In the genomic region with DNA sequence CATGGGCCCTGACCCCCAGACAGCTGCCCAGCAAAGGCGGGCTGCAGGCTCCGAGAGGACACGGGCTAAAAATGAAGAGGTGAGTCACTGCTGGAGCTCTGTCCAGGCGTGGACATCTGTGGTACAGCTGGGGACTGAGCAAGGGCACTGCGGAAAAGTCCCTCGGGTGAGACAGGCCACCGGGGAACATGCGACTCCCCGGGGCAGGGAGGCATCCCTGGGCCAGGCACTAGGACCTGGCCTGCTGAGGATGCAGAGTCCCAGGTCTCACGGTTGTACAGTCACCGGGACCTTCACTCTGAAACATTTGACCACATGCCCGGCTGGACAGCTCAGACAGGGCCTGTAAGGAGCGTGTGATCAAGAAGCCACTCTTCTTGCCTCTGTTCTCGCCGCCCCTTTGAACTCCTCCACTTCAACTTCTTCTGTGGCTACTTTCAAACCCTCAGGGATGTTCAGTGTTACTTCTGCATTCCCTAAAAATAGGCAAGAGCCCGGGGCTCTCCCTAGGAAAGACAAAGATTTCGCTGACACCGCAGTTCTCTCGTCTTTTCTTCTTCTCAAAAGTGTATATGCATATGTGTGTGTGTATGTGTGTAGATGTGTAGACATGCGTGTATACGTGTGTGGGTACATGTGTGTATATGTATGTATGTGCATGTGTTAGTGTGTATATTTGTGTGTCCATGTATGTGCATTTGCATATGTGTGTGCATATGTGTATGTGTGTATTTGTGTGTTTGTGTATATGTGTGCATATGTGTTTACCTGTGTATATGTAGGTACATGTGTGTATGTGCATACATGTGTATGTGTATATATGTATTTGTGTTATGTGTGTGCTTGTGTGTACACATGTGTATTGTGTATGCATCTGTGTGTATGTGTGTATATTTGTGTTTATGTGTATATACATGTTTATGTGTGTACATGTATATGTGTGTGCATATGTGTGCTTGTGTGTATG, we compare ENCODE assay signal across 12 cellular contexts. TPM values are rescaled to one million over a fixed set of nuclear protein-coding genes. Genes with fewer than 3 reads are reported as not detected.
DNase-seq lines count a peak whose midpoint lies in the region; ATAC-seq and TF ChIP-seq lines count a peak whose summit lies in the region.
"Had no signal": no experiment of that assay in that cellular context is flagged by ENCODE, and none has a peak within 500 bp of the region (broad histone marks: within the 10 kb centered on the region; RNA-seq: fewer than 3 reads in every experiment).

No MANE protein-coding gene starts in this region.

- ATAC-seq in GM23338 (no peak), right cardiac atrium (peak; percentile 55 to 77), thoracic aorta (ENCODE audit: insufficient number of reproducible peaks, low FRiP score, low read depth) (peak; percentile 62), HG03039 (IDR thresholded peaks at IDR 0.05; ENCODE audit: unreplicated experiment) (no peak)

- H3K4me2 ChIP-seq in GM23338 = no peak overlapping the region

- H3K27me3 ChIP-seq in GM23338 (ENCODE audit: insufficient read depth) (peaks cover 14% of the 10 kb centered on the region), right cardiac atrium (ENCODE audit: control insufficient read depth, insufficient read depth) (no peaks in the 10 kb centered on the region), thoracic aorta (replicated peaks; ENCODE audit: insufficient read depth) (no peaks in the 10 kb centered on the region)

- intact Hi-C loops in right cardiac atrium (cut with DNase I) = no loop called here

- peaks cover 13% of the 10 kb centered on the region; the same call in 1 of the 2 replicates for H3K4me1 ChIP-seq in GM23338 (ENCODE audit: insufficient read depth)
- H3K4me1 ChIP-seq in right cardiac atrium (ENCODE audit: control insufficient read depth, insufficient read depth, low read length) = no peaks in the 10 kb centered on the region
- H3K4me1 ChIP-seq in thoracic aorta (ENCODE audit: control insufficient read depth in 1 of 2, low read depth in 2 of 2) = peaks cover 10 to 22% of the 10 kb centered on the region in 2 donors

- peaks cover 20% of the 10 kb centered on the region for H3K27me3 Mint-ChIP-seq in GM23338 (ENCODE audit: insufficient read depth, low read depth, poor library complexity)

- no peaks in the 10 kb centered on the region for H4K20me1 ChIP-seq in GM23338 (replicated peaks; ENCODE audit: insufficient read depth)

- no peak overlapping the region for H3K4me3 Mint-ChIP-seq in GM23338
- H3K4me3 Mint-ChIP-seq: stimulated activated naive B cell treated with anti-CD40 and anti-IgM and Interleukin-4, amounts not matched to agents 10 μg/mL and 1 μg/mL and 100 μg/mL, for 72 hours had no signal

- peak overlapping the region; percentile 52; the same call in 1 of the 2 replicates for H2AFZ ChIP-seq in GM23338

- H3K4me1 Mint-ChIP-seq in GM23338 = peaks cover 28% of the 10 kb centered on the region

- 66% methylated on average over 21 of the region's 21 CpGs for WGBS in right cardiac atrium

- H3F3A ChIP-seq in GM23338 (replicated peaks; ENCODE audit: low read depth) = peaks cover 10% of the 10 kb centered on the region; the same call in 1 of the 2 replicates

- H3K36me3 ChIP-seq in GM23338 (ENCODE audit: insufficient read depth) (no peaks in the 10 kb centered on the region), thoracic aorta (no peaks in the 10 kb centered on the region)

- DNase-seq in GM23338 (ENCODE audit: low spot score) (no peak), right cardiac atrium (peak in 1 of 3 donors; percentile 55), thoracic aorta (ENCODE audit: low spot score) (no peak), T-helper 2 cell (no peak)
- DNase-seq in effector CD4-positive, alpha-beta T cell = no peak
- DNase-seq: amniotic stem cell; erythroblast; stimulated activated naive B cell treated with anti-CD40 and anti-IgM and Interleukin-4, amounts not matched to agents 10 μg/mL and 1 μg/mL and 100 μg/mL, for 72 hours had no signal

- H3K4me3 ChIP-seq in GM23338 (no peak overlapping the region), WI38 (ENCODE audit: low read depth, low read length) (peak overlapping the region; percentile 29), right cardiac atrium (ENCODE audit: low read length) (no peak overlapping the region), thoracic aorta (peak overlapping the region; percentile 52)
- H3K4me3 ChIP-seq: lung, skin epidermis had no signal

- no peak overlapping the region for H3K27ac Mint-ChIP-seq in GM23338
- H3K27ac Mint-ChIP-seq: stimulated activated naive B cell treated with anti-CD40 and anti-IgM and Interleukin-4, amounts not matched to agents 10 μg/mL and 1 μg/mL and 100 μg/mL, for 72 hours had no signal

- no peaks in the 10 kb centered on the region for H3K79me2 ChIP-seq in GM23338 (replicated peaks; ENCODE audit: insufficient read depth)

- no peaks in the 10 kb centered on the region for H3K9me2 ChIP-seq in GM23338 (ENCODE audit: insufficient read depth)

- peaks cover under 1% of the 10 kb centered on the region; the same call in 1 of the 3 replicates for H3K36me3 Mint-ChIP-seq in GM23338 (ENCODE audit: low read depth)

- H3K27ac ChIP-seq in GM23338 (ENCODE audit: low read depth) (no peak overlapping the region), right cardiac atrium (ENCODE audit: low read length) (no peak overlapping the region), thoracic aorta (peak overlapping the region in 1 of 2 donors; percentile 13)

- H3K9me3 ChIP-seq in right cardiac atrium (ENCODE audit: control insufficient read depth, low read length) (no peaks in the 10 kb centered on the region), thoracic aorta (peaks cover 2% of the 10 kb centered on the region)

- peaks cover 19% of the 10 kb centered on the region for H3K9me3 Mint-ChIP-seq in GM23338

- no peak for TF ChIP-seq CTCF in GM23338 (conservative IDR thresholded peaks at IDR 0.05; ENCODE audit: low read depth in 2 of 2)
- TF ChIP-seq CTCF in WI38 (IDR thresholded peaks at IDR 0.05; ENCODE audit: low read depth, low read length) = no peak
- no peak for TF ChIP-seq CTCF in thoracic aorta (IDR thresholded peaks at IDR 0.05)

TF ChIP-seq in GM23338, 12 proteins besides CTCF, POLR2A, EP300 and RAD21 (continues in another document):
- TF ChIP-seq ZNF114 (CRISPR knock-in tag; IDR thresholded peaks at IDR 0.05) (no peak), EZH2phosphoT487 (IDR thresholded peaks at IDR 0.05; ENCODE audit: unreplicated experiment) (no peak), STAT1 (IDR thresholded peaks at IDR 0.05; ENCODE audit: unreplicated experiment) (no peak)

RNA-seq across cellular contexts. Expression of a gene that starts 5.0 kb away (rescaled TPM):
- 16.2 and 20.4 TPM in 2 replicates for total RNA-seq in GM23338 (2014; rRNA removed; shearing (Covaris generic))
- 3.8 and 3.9 TPM in 2 replicates for polyA plus RNA-seq in GM23338 (2016; fragmentation: Nextera tagmentation; extraction: Ambion mirVana)
- total RNA-seq in right cardiac atrium = under 1 TPM; 0.22 to 0.82 (median 0.50) TPM
- 0.61 TPM for polyA plus RNA-seq in right cardiac atrium
- total RNA-seq in thoracic aorta = 1 to 10 TPM; 2.0 to 6.5 TPM

Comparison
In these comparisons a context has a peak if more than half of its experiments do, and no peak if none do; other contexts are left out.
1. ATAC-seq: peak in right cardiac atrium (2 of 2) and thoracic aorta (single experiment); none in GM23338 (single experiment) and HG03039 (single experiment).
2. H3K4me3 ChIP-seq: peak in WI38 (single experiment) and thoracic aorta (single experiment); none in GM23338 (single experiment) and right cardiac atrium (single experiment).